Comparison of ENCODE assay signal across 8 cellular contexts in genomic region chr18:3452750-3453539, GRCh38. TPM values are rescaled to one million over a fixed set of nuclear protein-coding genes. Genes with fewer than 3 reads are reported as not detected.
DNase-seq lines count a peak whose midpoint lies in the region; ATAC-seq and TF ChIP-seq lines count a peak whose summit lies in the region.

No MANE protein-coding gene starts in this region.

- H3K36me3 ChIP-seq in heart left ventricle (peaks cover 0 to 20% (median 19%) of the 10 kb centered on the region in 9 donors), breast epithelium (peaks cover under 1% of the 10 kb centered on the region), upper lobe of right lung (peaks cover 19% of the 10 kb centered on the region)

- peaks cover 17% of the 10 kb centered on the region for H3K4me1 Mint-ChIP-seq in memory B cell

- H3K27me3 ChIP-seq in heart left ventricle: no peaks in the 10 kb centered on the region
- H3K27me3 ChIP-seq in breast epithelium: no peaks in the 10 kb centered on the region
- no peaks in the 10 kb centered on the region for H3K27me3 ChIP-seq in upper lobe of right lung

- peak overlapping the region; percentile 100 for H3K27ac Mint-ChIP-seq in memory B cell

- DNase-seq in heart left ventricle (peak in 1 of 5 donors; percentile 25), left ventricle myocardium superior (no peak), breast epithelium (ENCODE audit: low spot score in 2 of 2) (no peak), memory B cell (ENCODE audit: low spot score in 2 of 2) (no peak), upper lobe of right lung (no peak), middle frontal gyrus (ENCODE audit: extremely low spot score, low spot score) (no peak), NCI-H345 treated with DMSO at 0.1 percent for 48 hours (lab: John Stamatoyannopoulos, UW; ENCODE audit: unreplicated experiment) (no peak)

- peak overlapping the region; percentile 96 for H3K4me3 Mint-ChIP-seq in memory B cell

- no peaks in the 10 kb centered on the region for H3K9me3 ChIP-seq in heart left ventricle
- no peaks in the 10 kb centered on the region for H3K9me3 ChIP-seq in breast epithelium
- no peaks in the 10 kb centered on the region for H3K9me3 ChIP-seq in upper lobe of right lung

- TF ChIP-seq CTCF in heart left ventricle (IDR thresholded peaks at IDR 0.05) (no peak), breast epithelium (IDR thresholded peaks at IDR 0.05) (no peak), upper lobe of right lung (IDR thresholded peaks at IDR 0.05) (no peak)

- ATAC-seq in heart left ventricle: no peak
- no peak for ATAC-seq in left ventricle myocardium superior
- no peak for ATAC-seq in memory B cell (ENCODE audit: low read depth)
- no peak for ATAC-seq in upper lobe of right lung
- no peak for ATAC-seq in HG03457 (IDR thresholded peaks at IDR 0.05; ENCODE audit: unreplicated experiment)

- H3K9me3 Mint-ChIP-seq in memory B cell: no peaks in the 10 kb centered on the region

- WGBS in heart left ventricle, 4 donors: 57 to 68% (median 61%) methylated on average over 16 to 17 of the region's 17 CpGs

- H3K4me1 ChIP-seq in heart left ventricle: peaks cover 0 to 41% (median 20%) of the 10 kb centered on the region in 12 donors
- H3K4me1 ChIP-seq in breast epithelium: peaks cover 0 to 12% of the 10 kb centered on the region in 2 donors
- peaks cover 39% of the 10 kb centered on the region for H3K4me1 ChIP-seq in upper lobe of right lung

- H3K27me3 Mint-ChIP-seq in memory B cell: no peaks in the 10 kb centered on the region

- H3K4me3 ChIP-seq in heart left ventricle (peak overlapping the region in 11 of 12 donors; percentile 65 to 93 (median 78)), breast epithelium (peak overlapping the region; percentile 88 to 97 (median 88)), upper lobe of right lung (peak overlapping the region; percentile 79)

- TF ChIP-seq POLR2A in heart left ventricle (IDR thresholded peaks at IDR 0.05): no peak
- TF ChIP-seq POLR2A in breast epithelium (IDR thresholded peaks at IDR 0.05): no peak

- H3K27ac ChIP-seq in heart left ventricle (peak overlapping the region; percentile 92 to 100 (median 97)), breast epithelium (peak overlapping the region; percentile 99 to 100), upper lobe of right lung (peak overlapping the region; percentile 99)

- intact Hi-C loops in heart left ventricle (cut with DNase I) (loop anchor here in 8 of 10 donors (2.0 to 10.0 kb wide), 8 partner anchors 139 to 441 kb away; partner anchors contain the start of genes MYL12B (in 4 of the 8) and LPIN2 (in 1 of the 8)), left ventricle myocardium superior (cut with micrococcal nuclease) (loop anchor here (10.0 kb wide), 1 partner anchor 212 kb away; no protein-coding TSS in a partner anchor), breast epithelium (cut with DNase I; ENCODE audit: low total_unique reads) (no loop called here), upper lobe of right lung (cut with DNase I) (no loop called here)

- H3K36me3 Mint-ChIP-seq in memory B cell: peaks cover 9% of the 10 kb centered on the region

RNA-seq across cellular contexts. Expression of gene TGIF1, which starts 3.0 kb away (rescaled TPM):
- total RNA-seq in heart left ventricle (10 to 100 TPM in 7 of 9 donors, 1 to 10 TPM in 2; 5.0 to 33.5 (median 15.4) TPM), left ventricle myocardium superior (10.0 TPM), breast epithelium (100 to 1,000 TPM in 2 of 3 donors, 10 to 100 TPM in 1; 67.7 to 161 (median 108) TPM), upper lobe of right lung (48.4 TPM)
- 10 to 100 TPM in 1 of 2 donors, 1 to 10 TPM in 1; 8.8 to 37.5 TPM for polyA plus RNA-seq in heart left ventricle

Comparison
In these comparisons a context has a peak if more than half of its experiments do, and no peak if none do; other contexts are left out.
1. intact Hi-C loops: an anchor here in heart left ventricle (2.0 to 10.0 kb wide) and left ventricle myocardium superior (10.0 kb wide); none called in breast epithelium and upper lobe of right lung.